9 cellular contexts compared by ENCODE assay signal in genomic region chr11:68037481-68038225, GRCh38. TPM values are rescaled to one million over a fixed set of nuclear protein-coding genes. Genes with fewer than 3 reads are reported as not detected.
DNase-seq lines count a peak whose midpoint lies in the region; ATAC-seq and TF ChIP-seq lines count a peak whose summit lies in the region.
"Had no signal": no experiment of that assay in that cellular context is flagged by ENCODE, and none has a peak within 500 bp of the region (broad histone marks: within the 10 kb centered on the region; RNA-seq: fewer than 3 reads in every experiment).

No MANE protein-coding gene starts in this region.

- peaks cover 0 to 36% (median 10%) of the 10 kb centered on the region in 4 donors for H3K4me1 Mint-ChIP-seq in CD4-positive, CD25-positive, alpha-beta regulatory T cell

- H3K9me3 ChIP-seq in CD4-positive, CD25-positive, alpha-beta regulatory T cell (ENCODE audit: control insufficient read depth in 2 of 2, low read length in 2 of 2) = no peaks in the 10 kb centered on the region
- H3K9me3 ChIP-seq in duodenal mucosa (ENCODE audit: control insufficient read depth in 1 of 2, low read length in 2 of 2) = no peaks in the 10 kb centered on the region
- no peaks in the 10 kb centered on the region for H3K9me3 ChIP-seq in osteoblast (ENCODE audit: low read depth, low read length)

- H3K36me3 Mint-ChIP-seq in CD4-positive, CD25-positive, alpha-beta regulatory T cell = no peaks in the 10 kb centered on the region

- TF ChIP-seq CTCF in osteoblast (IDR thresholded peaks at IDR 0.05; ENCODE audit: extremely low read depth, low read depth, low read length) = no peak

- H2AFZ ChIP-seq in osteoblast (ENCODE audit: low read length) = no peak overlapping the region

- peaks cover 6% of the 10 kb centered on the region for H3K36me3 ChIP-seq in CD4-positive, CD25-positive, alpha-beta regulatory T cell (ENCODE audit: control insufficient read depth, insufficient read depth, low read length)
- H3K36me3 ChIP-seq in duodenal mucosa (ENCODE audit: control insufficient read depth in 1 of 2, insufficient read depth in 2 of 2, low read length in 2 of 2) = peaks cover 16 to 29% of the 10 kb centered on the region in 2 donors
- peaks cover 22% of the 10 kb centered on the region for H3K36me3 ChIP-seq in osteoblast (ENCODE audit: insufficient read depth, low read length)

- no peak for ATAC-seq in CD4-positive, CD25-positive, alpha-beta regulatory T cell (ENCODE audit: low read depth in 2 of 2)
- ATAC-seq in HG03469 (IDR thresholded peaks at IDR 0.05; ENCODE audit: unreplicated experiment) (no peak), GM18498 (IDR thresholded peaks at IDR 0.05; ENCODE audit: unreplicated experiment) (no peak), GM19023 (IDR thresholded peaks at IDR 0.05; ENCODE audit: unreplicated experiment) (no peak)

- H3K4me3 Mint-ChIP-seq in CD4-positive, CD25-positive, alpha-beta regulatory T cell = peak overlapping the region; percentile 72 to 89 (median 80)

- no peaks in the 10 kb centered on the region for H3K27me3 Mint-ChIP-seq in CD4-positive, CD25-positive, alpha-beta regulatory T cell

- no peak overlapping the region for H3K4me3 ChIP-seq in CD4-positive, CD25-positive, alpha-beta regulatory T cell (ENCODE audit: low read depth, low read length)
- H3K4me3 ChIP-seq in duodenal mucosa (ENCODE audit: low read depth in 1 of 2, low read length in 2 of 2) = peak overlapping the region in 1 of 2 donors; percentile 87
- H3K4me3 ChIP-seq in osteoblast (ENCODE audit: insufficient read depth, low read length) = no peak overlapping the region

- H3K79me2 ChIP-seq in osteoblast (ENCODE audit: insufficient read depth, low read length) = peaks cover 49% of the 10 kb centered on the region

- no peaks in the 10 kb centered on the region for H4K20me1 ChIP-seq in osteoblast (ENCODE audit: insufficient read depth, low read length)

- peaks cover 56% of the 10 kb centered on the region for H3K4me1 ChIP-seq in CD4-positive, CD25-positive, alpha-beta regulatory T cell (ENCODE audit: control insufficient read depth, insufficient read depth, low read length, poor library complexity, severe bottlenecking)
- peaks cover 32 to 50% of the 10 kb centered on the region in 2 donors for H3K4me1 ChIP-seq in duodenal mucosa (ENCODE audit: control insufficient read depth in 1 of 2, insufficient read depth in 2 of 2, low read length in 2 of 2)
- H3K4me1 ChIP-seq in osteoblast (ENCODE audit: insufficient read depth, low read length) = peaks cover 21% of the 10 kb centered on the region

- peak overlapping the region; percentile 44 to 97 (median 89) for H3K27ac Mint-ChIP-seq in CD4-positive, CD25-positive, alpha-beta regulatory T cell

- peak overlapping the region; percentile 85 to 94 for H3K9ac ChIP-seq in duodenal mucosa (ENCODE audit: low read depth in 1 of 2, low read length in 2 of 2)

- H3K4me2 ChIP-seq in osteoblast (ENCODE audit: insufficient read depth, low read length) = no peak overlapping the region

- H3K27ac ChIP-seq in CD4-positive, CD25-positive, alpha-beta regulatory T cell (ENCODE audit: insufficient read depth, low read length, poor library complexity, severe bottlenecking) = peak overlapping the region; percentile 67
- H3K27ac ChIP-seq in duodenal mucosa (ENCODE audit: low read depth, low read length) (peak overlapping the region; percentile 73), osteoblast (ENCODE audit: low read depth, low read length) (peak overlapping the region; percentile 73)

- no peaks in the 10 kb centered on the region for H3K27me3 ChIP-seq in CD4-positive, CD25-positive, alpha-beta regulatory T cell (ENCODE audit: control insufficient read depth, insufficient read depth, low read length)
- H3K27me3 ChIP-seq in duodenal mucosa (ENCODE audit: control insufficient read depth in 1 of 2, insufficient read depth in 2 of 2, low read length in 2 of 2) (no peaks in the 10 kb centered on the region), osteoblast (ENCODE audit: insufficient read depth, low read length) (no peaks in the 10 kb centered on the region)

- no peaks in the 10 kb centered on the region for H3K9me3 Mint-ChIP-seq in CD4-positive, CD25-positive, alpha-beta regulatory T cell

- peak in 1 of 3 donors; percentile 25 for DNase-seq in CD4-positive, CD25-positive, alpha-beta regulatory T cell
- DNase-seq in MV-4-11 (lab: John Stamatoyannopoulos, UW) = peak; percentile 42
- DNase-seq in osteoblast (ENCODE audit: insufficient read length, low spot score, missing footprints) = peak; percentile 76
- DNase-seq in NCI-H2171 treated with DMSO at 0.1 percent for 48 hours (lab: John Stamatoyannopoulos, UW) = no peak
- DNase-seq: NCI-H524 treated with DMSO at 0.1 percent for 48 hours had no signal

RNA-seq across cellular contexts. Expression of gene TCIRG1, which starts 1.2 kb away (rescaled TPM):
- total RNA-seq in CD4-positive, CD25-positive, alpha-beta regulatory T cell = 290 TPM
- 10 to 100 TPM; 33.3 to 63.2 (median 46.2) TPM for polyA plus RNA-seq in CD4-positive, CD25-positive, alpha-beta regulatory T cell
- total RNA-seq in osteoblast = 85.4 and 87.5 TPM in 2 replicates

RNA-seq across cellular contexts. Expression of gene NDUFS8, which starts 7.2 kb away (rescaled TPM):
- 66.6 TPM for total RNA-seq in CD4-positive, CD25-positive, alpha-beta regulatory T cell
- 100 to 1,000 TPM; 142 to 166 (median 152) TPM for polyA plus RNA-seq in CD4-positive, CD25-positive, alpha-beta regulatory T cell
- 60.7 and 73.1 TPM in 2 replicates for total RNA-seq in osteoblast

RNA-seq across cellular contexts. Expression of gene ALDH3B1, which starts 27.5 kb away (rescaled TPM):
- total RNA-seq in CD4-positive, CD25-positive, alpha-beta regulatory T cell = not detected
- polyA plus RNA-seq in CD4-positive, CD25-positive, alpha-beta regulatory T cell = not detected
- 59.5 and 63.0 TPM in 2 replicates for total RNA-seq in osteoblast

RNA-seq across cellular contexts. Expression of gene UNC93B1, which starts 33.8 kb away (rescaled TPM):
- total RNA-seq in CD4-positive, CD25-positive, alpha-beta regulatory T cell = 19.0 TPM
- 10 to 100 TPM; 12.8 to 16.0 (median 13.9) TPM for polyA plus RNA-seq in CD4-positive, CD25-positive, alpha-beta regulatory T cell
- 36.5 and 39.8 TPM in 2 replicates for total RNA-seq in osteoblast

Comparison
In these comparisons a context has a peak if more than half of its experiments do, and no peak if none do; other contexts are left out.
1. RNA of gene ALDH3B1, which starts 27.5 kb away (total RNA-seq): 59.5 to 63.0 TPM in osteoblast; not detected in CD4-positive, CD25-positive, alpha-beta regulatory T cell (single experiment); every median in the first group is over 10 times any median in the second.
2. Peak in every context shown above with its lines, with median percentiles within 50 percentile points of each other: H3K27ac ChIP-seq.